In the genomic region with DNA sequence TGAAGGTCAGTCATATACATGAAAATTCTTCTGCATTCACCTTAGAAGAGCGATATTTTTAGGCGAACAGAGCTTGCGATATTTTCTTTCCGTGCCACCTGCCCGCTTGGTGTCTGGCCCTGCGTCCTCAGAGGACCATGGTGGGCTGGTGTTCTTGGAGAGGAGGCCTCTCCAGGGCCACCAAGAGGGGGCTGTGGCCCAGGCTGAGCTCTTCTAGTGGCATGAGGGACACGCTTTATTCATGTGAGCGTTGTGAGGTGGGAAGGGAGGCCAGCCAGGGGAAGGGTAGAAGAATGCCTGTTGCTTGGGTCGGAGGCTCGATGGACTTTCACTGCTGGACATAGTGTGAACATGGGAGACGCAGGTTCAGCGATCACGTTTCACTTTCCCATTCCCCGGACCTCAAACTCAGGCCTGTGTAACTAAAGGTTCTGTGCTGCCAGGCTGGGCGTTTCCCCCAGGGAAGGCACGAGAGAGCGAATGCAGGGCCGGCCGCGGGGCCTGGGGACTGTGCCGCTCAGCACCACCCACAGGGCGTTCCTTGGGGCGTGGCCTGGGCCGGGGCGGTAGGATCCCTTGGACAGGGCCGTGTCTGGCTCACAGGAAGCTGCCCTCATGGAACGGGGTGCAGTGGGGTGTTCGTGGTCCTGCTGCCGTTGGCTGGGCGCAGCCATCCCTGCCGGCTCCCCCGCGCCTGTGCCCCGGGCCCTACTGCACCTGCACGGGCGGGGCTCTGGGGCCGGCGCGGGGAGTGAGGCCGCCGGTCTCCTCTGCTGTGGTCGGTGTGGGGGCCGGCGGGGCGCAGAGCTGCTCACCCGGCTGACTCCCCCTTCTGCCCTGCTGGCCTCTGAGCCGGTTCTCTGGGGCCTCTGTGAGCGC, we compare ENCODE assay signal across 8 cellular contexts. TPM values are rescaled to one million over a fixed set of nuclear protein-coding genes. Genes with fewer than 3 reads are reported as not detected.
A peak's percentile ranks its signal among the peaks of the same experiment; 100 is the strongest.
DNase-seq lines count a peak whose midpoint lies in the region; ATAC-seq lines count a peak whose summit lies in the region.

No MANE protein-coding gene starts in this region.

- H3K4me3 ChIP-seq in ectodermal cell (ENCODE audit: insufficient read depth, low read depth, low read length) = peak overlapping the region; percentile 42

- DNase-seq in ACHN = peak; percentile 56
- DNase-seq in NCI-H510A (lab: John Stamatoyannopoulos, UW) = peak; percentile 83
- peak; percentile 93 to 95 for DNase-seq in activated CD4-positive, alpha-beta T cell treated with anti-CD3 and anti-CD28 coated beads, Interleukin-2, amount 50 U/mL, for 48 hours
- DNase-seq in lung microvascular endothelial cell (ENCODE audit: low read depth in 2 of 2) = peak; percentile 50 to 56
- peak; percentile 62 to 84 (median 67) for DNase-seq in stimulated activated CD4-positive, alpha-beta T cell treated with anti-CD3 and anti-CD28 coated beads, TNF-alpha, amount 100 ng/mL, for 48 hours (ENCODE audit: low read depth in 3 of 3)

- ATAC-seq in GM18867 (IDR thresholded peaks at IDR 0.05; ENCODE audit: unreplicated experiment) (peak; percentile 92), HG03097 (IDR thresholded peaks at IDR 0.05; ENCODE audit: low FRiP score, unreplicated experiment) (peak; percentile 78)

- in situ Hi-C loops in ACHN (cut with HindIII; ENCODE audit: low pct_ligation_motif_present, low pct_unique_long_range_greater_than_20kb, low sequenced_read_pairs) = no loop called here

- H3K27ac ChIP-seq in ectodermal cell (ENCODE audit: insufficient read depth, low read depth, low read length, poor library complexity, severe bottlenecking) = no peak overlapping the region

- H3K9me3 ChIP-seq in ectodermal cell (ENCODE audit: control insufficient read depth, low read length) = no peaks in the 10 kb centered on the region

- H3K4me1 ChIP-seq in ectodermal cell (ENCODE audit: control insufficient read depth, insufficient read depth, low read length) = peaks cover 7% of the 10 kb centered on the region

- H3K36me3 ChIP-seq in ectodermal cell (ENCODE audit: control insufficient read depth, insufficient read depth, low read length) = no peaks in the 10 kb centered on the region

- H3K27me3 ChIP-seq in ectodermal cell (ENCODE audit: control insufficient read depth, insufficient read depth, low read length, poor library complexity, severe bottlenecking) = peaks cover 82% of the 10 kb centered on the region

- WGBS in ectodermal cell, 2 experiments = 16 to 17% methylated on average over 48 of the region's 48 CpGs

RNA-seq across cellular contexts. Expression of gene CLPTM1L, which starts 40.7 kb away (rescaled TPM):
- 101 TPM for polyA plus RNA-seq in ectodermal cell (2013, experiment 1 of 4)
- polyA plus RNA-seq in ectodermal cell (2013, experiment 2 of 4) = 106 TPM
- 86.4 TPM for polyA plus RNA-seq in ectodermal cell (2013, experiment 3 of 4)
- 84.4 TPM for polyA plus RNA-seq in ectodermal cell (2013, experiment 4 of 4)
- total RNA-seq in lung microvascular endothelial cell = 211 and 357 TPM in 2 replicates

RNA-seq across cellular contexts. Expression of gene SLC6A3, which starts 59.6 kb away (rescaled TPM):
- polyA plus RNA-seq in ectodermal cell (2013, experiment 1 of 4) = 0.26 TPM
- polyA plus RNA-seq in ectodermal cell (2013, experiment 2 of 4) = 0.21 TPM
- 0.21 TPM for polyA plus RNA-seq in ectodermal cell (2013, experiment 3 of 4)
- 0.20 TPM for polyA plus RNA-seq in ectodermal cell (2013, experiment 4 of 4)
- total RNA-seq in lung microvascular endothelial cell = not detected in 2 replicates
